Comparison of ENCODE assay signal across 1 cellular context in the genomic region with DNA sequence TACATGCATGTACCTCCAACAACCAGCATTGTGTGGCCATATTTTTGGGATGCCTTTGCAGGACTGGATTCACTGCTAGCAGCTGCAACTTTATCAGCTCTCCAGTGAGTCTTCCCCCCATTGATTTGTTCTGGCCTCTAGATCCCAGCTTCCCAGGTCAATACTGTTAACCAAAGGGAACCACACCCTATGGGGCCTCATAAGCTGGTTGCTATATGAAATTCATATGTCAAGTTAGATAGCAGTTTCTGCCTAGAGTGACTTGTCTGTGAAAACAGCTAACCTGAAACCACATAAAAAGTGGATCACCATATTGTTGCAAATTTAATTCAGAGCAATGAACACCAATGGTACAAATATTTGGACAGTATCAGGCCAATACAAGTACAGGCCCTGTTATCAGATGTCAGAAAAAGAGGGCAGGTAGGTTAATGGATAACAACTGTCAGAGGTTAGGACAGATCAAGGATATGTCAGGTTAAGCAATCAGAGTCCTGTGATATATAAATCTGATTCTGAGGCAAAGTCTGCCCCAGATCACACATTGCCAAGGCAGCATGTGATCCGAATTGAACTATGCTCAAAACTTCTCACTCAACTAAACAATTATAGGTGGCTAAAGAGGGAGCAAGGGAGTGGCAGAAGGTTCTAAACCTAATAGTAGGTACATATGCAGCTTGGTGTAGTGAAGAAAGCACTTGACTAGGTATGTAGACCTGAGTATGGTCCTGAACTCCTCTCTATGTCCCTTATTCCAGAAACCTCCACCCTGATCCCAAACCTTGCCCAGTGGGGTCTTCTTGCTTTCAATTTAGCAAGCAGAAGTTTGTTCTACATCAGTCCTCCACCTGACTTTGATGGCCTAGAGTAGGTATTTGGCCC.
TF ChIP-seq lines count a peak whose summit lies in the region.

No MANE protein-coding gene starts in this region.

TF ChIP-seq in HepG2, 621 proteins besides CTCF, POLR2A, EP300 and RAD21 (continued from another document and continues in another):
- TF ChIP-seq, protein P1, sequence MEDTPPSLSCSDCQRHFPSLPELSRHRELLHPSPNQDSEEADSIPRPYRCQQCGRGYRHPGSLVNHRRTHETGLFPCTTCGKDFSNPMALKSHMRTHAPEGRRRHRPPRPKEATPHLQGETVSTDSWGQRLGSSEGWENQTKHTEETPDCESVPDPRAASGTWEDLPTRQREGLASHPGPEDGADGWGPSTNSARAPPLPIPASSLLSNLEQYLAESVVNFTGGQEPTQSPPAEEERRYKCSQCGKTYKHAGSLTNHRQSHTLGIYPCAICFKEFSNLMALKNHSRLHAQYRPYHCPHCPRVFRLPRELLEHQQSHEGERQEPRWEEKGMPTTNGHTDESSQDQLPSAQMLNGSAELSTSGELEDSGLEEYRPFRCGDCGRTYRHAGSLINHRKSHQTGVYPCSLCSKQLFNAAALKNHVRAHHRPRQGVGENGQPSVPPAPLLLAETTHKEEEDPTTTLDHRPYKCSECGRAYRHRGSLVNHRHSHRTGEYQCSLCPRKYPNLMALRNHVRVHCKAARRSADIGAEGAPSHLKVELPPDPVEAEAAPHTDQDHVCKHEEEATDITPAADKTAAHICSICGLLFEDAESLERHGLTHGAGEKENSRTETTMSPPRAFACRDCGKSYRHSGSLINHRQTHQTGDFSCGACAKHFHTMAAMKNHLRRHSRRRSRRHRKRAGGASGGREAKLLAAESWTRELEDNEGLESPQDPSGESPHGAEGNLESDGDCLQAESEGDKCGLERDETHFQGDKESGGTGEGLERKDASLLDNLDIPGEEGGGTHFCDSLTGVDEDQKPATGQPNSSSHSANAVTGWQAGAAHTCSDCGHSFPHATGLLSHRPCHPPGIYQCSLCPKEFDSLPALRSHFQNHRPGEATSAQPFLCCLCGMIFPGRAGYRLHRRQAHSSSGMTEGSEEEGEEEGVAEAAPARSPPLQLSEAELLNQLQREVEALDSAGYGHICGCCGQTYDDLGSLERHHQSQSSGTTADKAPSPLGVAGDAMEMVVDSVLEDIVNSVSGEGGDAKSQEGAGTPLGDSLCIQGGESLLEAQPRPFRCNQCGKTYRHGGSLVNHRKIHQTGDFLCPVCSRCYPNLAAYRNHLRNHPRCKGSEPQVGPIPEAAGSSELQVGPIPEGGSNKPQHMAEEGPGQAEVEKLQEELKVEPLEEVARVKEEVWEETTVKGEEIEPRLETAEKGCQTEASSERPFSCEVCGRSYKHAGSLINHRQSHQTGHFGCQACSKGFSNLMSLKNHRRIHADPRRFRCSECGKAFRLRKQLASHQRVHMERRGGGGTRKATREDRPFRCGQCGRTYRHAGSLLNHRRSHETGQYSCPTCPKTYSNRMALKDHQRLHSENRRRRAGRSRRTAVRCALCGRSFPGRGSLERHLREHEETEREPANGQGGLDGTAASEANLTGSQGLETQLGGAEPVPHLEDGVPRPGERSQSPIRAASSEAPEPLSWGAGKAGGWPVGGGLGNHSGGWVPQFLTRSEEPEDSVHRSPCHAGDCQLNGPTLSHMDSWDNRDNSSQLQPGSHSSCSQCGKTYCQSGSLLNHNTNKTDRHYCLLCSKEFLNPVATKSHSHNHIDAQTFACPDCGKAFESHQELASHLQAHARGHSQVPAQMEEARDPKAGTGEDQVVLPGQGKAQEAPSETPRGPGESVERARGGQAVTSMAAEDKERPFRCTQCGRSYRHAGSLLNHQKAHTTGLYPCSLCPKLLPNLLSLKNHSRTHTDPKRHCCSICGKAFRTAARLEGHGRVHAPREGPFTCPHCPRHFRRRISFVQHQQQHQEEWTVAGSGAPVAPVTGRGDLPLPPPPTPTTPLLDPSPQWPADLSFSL (CRISPR knock-in tag; IDR thresholded peaks at IDR 0.05): no peak
- TF ChIP-seq, protein P2, sequence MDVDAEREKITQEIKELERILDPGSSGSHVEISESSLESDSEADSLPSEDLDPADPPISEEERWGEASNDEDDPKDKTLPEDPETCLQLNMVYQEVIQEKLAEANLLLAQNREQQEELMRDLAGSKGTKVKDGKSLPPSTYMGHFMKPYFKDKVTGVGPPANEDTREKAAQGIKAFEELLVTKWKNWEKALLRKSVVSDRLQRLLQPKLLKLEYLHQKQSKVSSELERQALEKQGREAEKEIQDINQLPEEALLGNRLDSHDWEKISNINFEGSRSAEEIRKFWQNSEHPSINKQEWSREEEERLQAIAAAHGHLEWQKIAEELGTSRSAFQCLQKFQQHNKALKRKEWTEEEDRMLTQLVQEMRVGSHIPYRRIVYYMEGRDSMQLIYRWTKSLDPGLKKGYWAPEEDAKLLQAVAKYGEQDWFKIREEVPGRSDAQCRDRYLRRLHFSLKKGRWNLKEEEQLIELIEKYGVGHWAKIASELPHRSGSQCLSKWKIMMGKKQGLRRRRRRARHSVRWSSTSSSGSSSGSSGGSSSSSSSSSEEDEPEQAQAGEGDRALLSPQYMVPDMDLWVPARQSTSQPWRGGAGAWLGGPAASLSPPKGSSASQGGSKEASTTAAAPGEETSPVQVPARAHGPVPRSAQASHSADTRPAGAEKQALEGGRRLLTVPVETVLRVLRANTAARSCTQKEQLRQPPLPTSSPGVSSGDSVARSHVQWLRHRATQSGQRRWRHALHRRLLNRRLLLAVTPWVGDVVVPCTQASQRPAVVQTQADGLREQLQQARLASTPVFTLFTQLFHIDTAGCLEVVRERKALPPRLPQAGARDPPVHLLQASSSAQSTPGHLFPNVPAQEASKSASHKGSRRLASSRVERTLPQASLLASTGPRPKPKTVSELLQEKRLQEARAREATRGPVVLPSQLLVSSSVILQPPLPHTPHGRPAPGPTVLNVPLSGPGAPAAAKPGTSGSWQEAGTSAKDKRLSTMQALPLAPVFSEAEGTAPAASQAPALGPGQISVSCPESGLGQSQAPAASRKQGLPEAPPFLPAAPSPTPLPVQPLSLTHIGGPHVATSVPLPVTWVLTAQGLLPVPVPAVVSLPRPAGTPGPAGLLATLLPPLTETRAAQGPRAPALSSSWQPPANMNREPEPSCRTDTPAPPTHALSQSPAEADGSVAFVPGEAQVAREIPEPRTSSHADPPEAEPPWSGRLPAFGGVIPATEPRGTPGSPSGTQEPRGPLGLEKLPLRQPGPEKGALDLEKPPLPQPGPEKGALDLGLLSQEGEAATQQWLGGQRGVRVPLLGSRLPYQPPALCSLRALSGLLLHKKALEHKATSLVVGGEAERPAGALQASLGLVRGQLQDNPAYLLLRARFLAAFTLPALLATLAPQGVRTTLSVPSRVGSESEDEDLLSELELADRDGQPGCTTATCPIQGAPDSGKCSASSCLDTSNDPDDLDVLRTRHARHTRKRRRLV (CRISPR knock-in tag; IDR thresholded peaks at IDR 0.05): no peak
- TF ChIP-seq ZKSCAN1 (IDR thresholded peaks at IDR 0.05; ENCODE audit: low read length) (no peak), ZBTB42 (CRISPR knock-in tag; IDR thresholded peaks at IDR 0.05) (no peak), AGO2 (optimal IDR thresholded peaks at IDR 0.05; ENCODE audit: low read depth, low read length) (no peak), MYC (CRISPR knock-in tag; IDR thresholded peaks at IDR 0.05; ENCODE audit: borderline replicate concordance) (no peak), NBN (conservative IDR thresholded peaks at IDR 0.05) (no peak), XRCC5 (optimal IDR thresholded peaks at IDR 0.05; ENCODE audit: low read length) (no peak), HCFC1 (IDR thresholded peaks at IDR 0.05; ENCODE audit: low read depth, low read length) (no peak), SNRNP70 (IDR thresholded peaks at IDR 0.05; ENCODE audit: low read depth, low read length) (no peak), POLR2AphosphoS5 (IDR thresholded peaks at IDR 0.05; ENCODE audit: low read depth, low read length) (peak; percentile 71), SOX5 (CRISPR knock-in tag; IDR thresholded peaks at IDR 0.05; ENCODE audit: borderline replicate concordance) (peak; percentile 95), ZFP62 (CRISPR knock-in tag; IDR thresholded peaks at IDR 0.05) (no peak), SALL2 (CRISPR knock-in tag; IDR thresholded peaks at IDR 0.05) (no peak), ZNF34 (CRISPR knock-in tag; IDR thresholded peaks at IDR 0.05; ENCODE audit: borderline replicate concordance) (no peak), SP2 (CRISPR knock-in tag; IDR thresholded peaks at IDR 0.05) (no peak), JDP2 (CRISPR knock-in tag; IDR thresholded peaks at IDR 0.05; ENCODE audit: borderline replicate concordance) (no peak), SNAPC2 (CRISPR knock-in tag; IDR thresholded peaks at IDR 0.05) (0 out of 2 replicates have a peak, but pooled peaks have one; percentile 39), ZNF772 (CRISPR knock-in tag; IDR thresholded peaks at IDR 0.05) (no peak), LCORL (IDR thresholded peaks at IDR 0.05) (no peak), LCORL (CRISPR knock-in tag; IDR thresholded peaks at IDR 0.05) (peak; percentile 59; the same call in 1 of the 2 replicates), RFX5 (IDR thresholded peaks at IDR 0.05; ENCODE audit: low read depth, low read length) (no peak), MED1 (CRISPR knock-in tag; IDR thresholded peaks at IDR 0.05) (peak; percentile 98)
- TF ChIP-seq, protein P3, sequence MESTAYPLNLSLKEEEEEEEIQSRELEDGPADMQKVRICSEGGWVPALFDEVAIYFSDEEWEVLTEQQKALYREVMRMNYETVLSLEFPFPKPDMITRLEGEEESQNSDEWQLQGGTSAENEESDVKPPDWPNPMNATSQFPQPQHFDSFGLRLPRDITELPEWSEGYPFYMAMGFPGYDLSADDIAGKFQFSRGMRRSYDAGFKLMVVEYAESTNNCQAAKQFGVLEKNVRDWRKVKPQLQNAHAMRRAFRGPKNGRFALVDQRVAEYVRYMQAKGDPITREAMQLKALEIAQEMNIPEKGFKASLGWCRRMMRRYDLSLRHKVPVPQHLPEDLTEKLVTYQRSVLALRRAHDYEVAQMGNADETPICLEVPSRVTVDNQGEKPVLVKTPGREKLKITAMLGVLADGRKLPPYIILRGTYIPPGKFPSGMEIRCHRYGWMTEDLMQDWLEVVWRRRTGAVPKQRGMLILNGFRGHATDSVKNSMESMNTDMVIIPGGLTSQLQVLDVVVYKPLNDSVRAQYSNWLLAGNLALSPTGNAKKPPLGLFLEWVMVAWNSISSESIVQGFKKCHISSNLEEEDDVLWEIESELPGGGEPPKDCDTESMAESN (CRISPR knock-in tag; conservative IDR thresholded peaks at IDR 0.05): peak; percentile 40; the same call in 1 of the 2 replicates
- TF ChIP-seq, protein P4, sequence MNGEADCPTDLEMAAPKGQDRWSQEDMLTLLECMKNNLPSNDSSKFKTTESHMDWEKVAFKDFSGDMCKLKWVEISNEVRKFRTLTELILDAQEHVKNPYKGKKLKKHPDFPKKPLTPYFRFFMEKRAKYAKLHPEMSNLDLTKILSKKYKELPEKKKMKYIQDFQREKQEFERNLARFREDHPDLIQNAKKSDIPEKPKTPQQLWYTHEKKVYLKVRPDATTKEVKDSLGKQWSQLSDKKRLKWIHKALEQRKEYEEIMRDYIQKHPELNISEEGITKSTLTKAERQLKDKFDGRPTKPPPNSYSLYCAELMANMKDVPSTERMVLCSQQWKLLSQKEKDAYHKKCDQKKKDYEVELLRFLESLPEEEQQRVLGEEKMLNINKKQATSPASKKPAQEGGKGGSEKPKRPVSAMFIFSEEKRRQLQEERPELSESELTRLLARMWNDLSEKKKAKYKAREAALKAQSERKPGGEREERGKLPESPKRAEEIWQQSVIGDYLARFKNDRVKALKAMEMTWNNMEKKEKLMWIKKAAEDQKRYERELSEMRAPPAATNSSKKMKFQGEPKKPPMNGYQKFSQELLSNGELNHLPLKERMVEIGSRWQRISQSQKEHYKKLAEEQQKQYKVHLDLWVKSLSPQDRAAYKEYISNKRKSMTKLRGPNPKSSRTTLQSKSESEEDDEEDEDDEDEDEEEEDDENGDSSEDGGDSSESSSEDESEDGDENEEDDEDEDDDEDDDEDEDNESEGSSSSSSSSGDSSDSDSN (CRISPR knock-in tag; IDR thresholded peaks at IDR 0.05): peak; percentile 36; the same call in 1 of the 2 replicates
- TF ChIP-seq, protein P5, sequence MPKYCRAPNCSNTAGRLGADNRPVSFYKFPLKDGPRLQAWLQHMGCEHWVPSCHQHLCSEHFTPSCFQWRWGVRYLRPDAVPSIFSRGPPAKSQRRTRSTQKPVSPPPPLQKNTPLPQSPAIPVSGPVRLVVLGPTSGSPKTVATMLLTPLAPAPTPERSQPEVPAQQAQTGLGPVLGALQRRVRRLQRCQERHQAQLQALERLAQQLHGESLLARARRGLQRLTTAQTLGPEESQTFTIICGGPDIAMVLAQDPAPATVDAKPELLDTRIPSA (CRISPR knock-in tag; IDR thresholded peaks at IDR 0.05; ENCODE audit: borderline replicate concordance): no peak
- TF ChIP-seq, protein P6, sequence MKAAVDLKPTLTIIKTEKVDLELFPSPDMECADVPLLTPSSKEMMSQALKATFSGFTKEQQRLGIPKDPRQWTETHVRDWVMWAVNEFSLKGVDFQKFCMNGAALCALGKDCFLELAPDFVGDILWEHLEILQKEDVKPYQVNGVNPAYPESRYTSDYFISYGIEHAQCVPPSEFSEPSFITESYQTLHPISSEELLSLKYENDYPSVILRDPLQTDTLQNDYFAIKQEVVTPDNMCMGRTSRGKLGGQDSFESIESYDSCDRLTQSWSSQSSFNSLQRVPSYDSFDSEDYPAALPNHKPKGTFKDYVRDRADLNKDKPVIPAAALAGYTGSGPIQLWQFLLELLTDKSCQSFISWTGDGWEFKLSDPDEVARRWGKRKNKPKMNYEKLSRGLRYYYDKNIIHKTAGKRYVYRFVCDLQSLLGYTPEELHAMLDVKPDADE (CRISPR knock-in tag; IDR thresholded peaks at IDR 0.05): no peak
- TF ChIP-seq, protein P7, sequence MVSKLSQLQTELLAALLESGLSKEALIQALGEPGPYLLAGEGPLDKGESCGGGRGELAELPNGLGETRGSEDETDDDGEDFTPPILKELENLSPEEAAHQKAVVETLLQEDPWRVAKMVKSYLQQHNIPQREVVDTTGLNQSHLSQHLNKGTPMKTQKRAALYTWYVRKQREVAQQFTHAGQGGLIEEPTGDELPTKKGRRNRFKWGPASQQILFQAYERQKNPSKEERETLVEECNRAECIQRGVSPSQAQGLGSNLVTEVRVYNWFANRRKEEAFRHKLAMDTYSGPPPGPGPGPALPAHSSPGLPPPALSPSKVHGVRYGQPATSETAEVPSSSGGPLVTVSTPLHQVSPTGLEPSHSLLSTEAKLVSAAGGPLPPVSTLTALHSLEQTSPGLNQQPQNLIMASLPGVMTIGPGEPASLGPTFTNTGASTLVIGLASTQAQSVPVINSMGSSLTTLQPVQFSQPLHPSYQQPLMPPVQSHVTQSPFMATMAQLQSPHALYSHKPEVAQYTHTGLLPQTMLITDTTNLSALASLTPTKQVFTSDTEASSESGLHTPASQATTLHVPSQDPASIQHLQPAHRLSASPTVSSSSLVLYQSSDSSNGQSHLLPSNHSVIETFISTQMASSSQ (IDR thresholded peaks at IDR 0.05; ENCODE audit: low read depth): peak; percentile 96
- TF ChIP-seq, protein P7 (CRISPR knock-in tag; IDR thresholded peaks at IDR 0.05; ENCODE audit: borderline replicate concordance): peak; percentile 99
- TF ChIP-seq, protein P8, sequence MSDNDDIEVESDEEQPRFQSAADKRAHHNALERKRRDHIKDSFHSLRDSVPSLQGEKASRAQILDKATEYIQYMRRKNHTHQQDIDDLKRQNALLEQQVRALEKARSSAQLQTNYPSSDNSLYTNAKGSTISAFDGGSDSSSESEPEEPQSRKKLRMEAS (IDR thresholded peaks at IDR 0.05): no peak; the same call in 1 of the 2 replicates
